ENCODE assay signal across 16 cellular contexts in the genomic region with DNA sequence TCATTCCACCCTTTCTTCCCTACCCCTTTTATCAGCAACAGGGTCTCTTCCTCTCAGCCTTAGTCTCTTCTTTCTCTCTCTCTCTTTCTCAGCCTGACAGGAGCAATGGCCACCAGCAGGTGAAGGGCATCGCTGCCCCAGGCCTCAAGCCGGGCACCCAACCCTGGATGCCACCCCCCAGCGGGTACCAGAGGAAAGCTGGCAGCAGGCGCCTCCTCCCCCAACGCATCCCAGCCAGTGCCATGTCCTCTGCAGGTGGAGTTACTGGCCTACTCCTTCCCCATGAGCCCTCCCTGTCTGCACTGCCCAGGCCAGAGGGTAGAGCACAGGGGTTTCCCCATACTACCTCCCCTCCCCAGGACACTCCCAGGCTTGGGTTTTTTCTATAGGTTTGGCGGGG.
"Had no signal": no experiment of that assay in that cellular context is flagged by ENCODE, and none has a peak within 500 bp of the region (broad histone marks: within the 10 kb centered on the region; RNA-seq: fewer than 3 reads in every experiment).

No MANE protein-coding gene starts in this region.

- H3K4me3 Mint-ChIP-seq: activated CD4-positive, alpha-beta memory T cell treated with anti-CD3 and anti-CD28 coated beads, Interleukin-2, amount 10 ng/mL, durations not matched to agents 7 days and 5 days; activated T-cell treated with anti-CD3 and anti-CD28 coated beads, Interleukin-2, amount 50 U/mL, for 4 hours; type B pancreatic cell had no signal

- H3K4me1 Mint-ChIP-seq: activated CD4-positive, alpha-beta memory T cell treated with anti-CD3 and anti-CD28 coated beads, Interleukin-2, amount 10 ng/mL, durations not matched to agents 7 days and 5 days had no signal

- ATAC-seq: activated T-cell treated with anti-CD3 and anti-CD28 coated beads, Interleukin-2, amount 50 U/mL, for 4 hours; gastroesophageal sphincter; heart right ventricle; left lung; psoas muscle; right cardiac atrium had no signal

- H3K9me3 Mint-ChIP-seq: activated CD4-positive, alpha-beta memory T cell treated with anti-CD3 and anti-CD28 coated beads, Interleukin-2, amount 10 ng/mL, durations not matched to agents 7 days and 5 days; activated T-cell treated with anti-CD3 and anti-CD28 coated beads, Interleukin-2, amount 50 U/mL, for 4 hours; type B pancreatic cell had no signal

- DNase-seq: activated CD4-positive, alpha-beta memory T cell treated with anti-CD3 and anti-CD28 coated beads, Interleukin-2, amount 10 ng/mL, durations not matched to agents 7 days and 5 days; activated CD4-positive, alpha-beta T cell treated with anti-CD3 and anti-CD28 coated beads for 1 hour; activated effector memory CD4-positive, alpha-beta T cell treated with anti-CD3 and anti-CD28 coated beads, Interleukin-2, amount 50 U/mL, for 16 hours; activated T-cell treated with anti-CD3 and anti-CD28 coated beads, Interleukin-2, amount 50 U/mL, for 4 hours; adrenal gland; cerebellar nuclear complex; cortex of kidney; heart right ventricle; left lung; ovary; psoas muscle; right cardiac atrium; testis; WERI-Rb-1 had no signal

- H3K27me3 Mint-ChIP-seq: activated CD4-positive, alpha-beta memory T cell treated with anti-CD3 and anti-CD28 coated beads, Interleukin-2, amount 10 ng/mL, durations not matched to agents 7 days and 5 days; type B pancreatic cell had no signal
